In genomic region chr7:157253850-157254249, GRCh38 we compare ENCODE assay signal across 12 cellular contexts.
A peak's percentile ranks its signal among the peaks of the same experiment; 100 is the strongest.
DNase-seq lines count a peak whose midpoint lies in the region; ATAC-seq and TF ChIP-seq lines count a peak whose summit lies in the region.
"Had no signal": no experiment of that assay in that cellular context is flagged by ENCODE, and none has a peak within 500 bp of the region (broad histone marks: within the 10 kb centered on the region; RNA-seq: fewer than 3 reads in every experiment).

No MANE protein-coding gene starts in this region.

- no peak overlapping the region for H3K27ac ChIP-seq in endodermal cell (ENCODE audit: low read depth, low read length)

- H3K36me3 ChIP-seq in endodermal cell (ENCODE audit: control insufficient read depth, insufficient read depth, low read length) = peaks cover 62% of the 10 kb centered on the region

- no peak overlapping the region for H3K9ac ChIP-seq in endodermal cell (ENCODE audit: extremely low read depth, low read length, poor library complexity, severe bottlenecking)

- H3K4me1 ChIP-seq in endodermal cell (ENCODE audit: control insufficient read depth, insufficient read depth, low read length) = peaks cover 10% of the 10 kb centered on the region

- H3K9me3 Mint-ChIP-seq in endodermal cell = no peaks in the 10 kb centered on the region
- H3K9me3 Mint-ChIP-seq in natural killer cell treated with Interleukin-12 subunit alpha and Interleukin-12 subunit beta and Interleukin-15 and Interleukin-18, amount 100 ng/mL, for 72 hours = no peaks in the 10 kb centered on the region
- H3K9me3 Mint-ChIP-seq: activated CD8-positive, alpha-beta T cell treated with anti-CD3 and anti-CD28 coated beads for 36 hours; stimulated activated effector memory CD8-positive, alpha-beta T cell treated with anti-CD3 and anti-CD28 coated beads, Interleukin-12 subunit alpha, Interleukin-12 subunit beta, amount 100 ng/mL, for 72 hours had no signal

- DNase-seq in DMS79 treated with DMSO at 0.1 percent for 48 hours (lab: John Stamatoyannopoulos, UW) = peak; percentile 94
- peak; percentile 63 for DNase-seq in NCI-H2171 treated with DMSO at 0.1 percent for 48 hours (lab: John Stamatoyannopoulos, UW)
- peak; percentile 38 for DNase-seq in endodermal cell
- peak in 35 of 56 donors; percentile 7 to 77 (median 26) for DNase-seq in nucleus accumbens (lab: John Stamatoyannopoulos, UW)
- DNase-seq in SKM-1 (lab: John Stamatoyannopoulos, UW; ENCODE audit: unreplicated experiment) = no peak
- no peak for DNase-seq in natural killer cell treated with Interleukin-12 subunit alpha and Interleukin-12 subunit beta and Interleukin-15 and Interleukin-18, amount 100 ng/mL, for 72 hours (ENCODE audit: low spot score)
- DNase-seq in central memory CD4-positive, alpha-beta T cell = no peak
- DNase-seq: activated CD8-positive, alpha-beta T cell treated with anti-CD3 and anti-CD28 coated beads for 36 hours; GOT3; MM.1S had no signal

- no peak for TF ChIP-seq CTCF in endodermal cell (conservative IDR thresholded peaks at IDR 0.05)

- H3K27ac Mint-ChIP-seq in endodermal cell = no peak overlapping the region
- no peak overlapping the region for H3K27ac Mint-ChIP-seq in natural killer cell treated with Interleukin-12 subunit alpha and Interleukin-12 subunit beta and Interleukin-15 and Interleukin-18, amount 100 ng/mL, for 72 hours
- H3K27ac Mint-ChIP-seq: activated CD8-positive, alpha-beta T cell treated with anti-CD3 and anti-CD28 coated beads for 36 hours; stimulated activated effector memory CD8-positive, alpha-beta T cell treated with anti-CD3 and anti-CD28 coated beads, Interleukin-12 subunit alpha, Interleukin-12 subunit beta, amount 100 ng/mL, for 72 hours had no signal

- no peaks in the 10 kb centered on the region for H3K27me3 Mint-ChIP-seq in endodermal cell (ENCODE audit: insufficient read depth)
- H3K27me3 Mint-ChIP-seq in natural killer cell treated with Interleukin-12 subunit alpha and Interleukin-12 subunit beta and Interleukin-15 and Interleukin-18, amount 100 ng/mL, for 72 hours = no peaks in the 10 kb centered on the region
- H3K27me3 Mint-ChIP-seq: activated CD8-positive, alpha-beta T cell treated with anti-CD3 and anti-CD28 coated beads for 36 hours had no signal

- no peak overlapping the region for H3K4me3 ChIP-seq in endodermal cell (ENCODE audit: low read length)

- no peak overlapping the region for H3K4me3 Mint-ChIP-seq in endodermal cell
- no peak overlapping the region for H3K4me3 Mint-ChIP-seq in natural killer cell treated with Interleukin-12 subunit alpha and Interleukin-12 subunit beta and Interleukin-15 and Interleukin-18, amount 100 ng/mL, for 72 hours
- H3K4me3 Mint-ChIP-seq: activated CD8-positive, alpha-beta T cell treated with anti-CD3 and anti-CD28 coated beads for 36 hours; stimulated activated effector memory CD8-positive, alpha-beta T cell treated with anti-CD3 and anti-CD28 coated beads, Interleukin-12 subunit alpha, Interleukin-12 subunit beta, amount 100 ng/mL, for 72 hours had no signal

- H3K9me3 ChIP-seq in endodermal cell (ENCODE audit: control insufficient read depth, low read length) = no peaks in the 10 kb centered on the region

- WGBS in endodermal cell (ENCODE audit: insufficient coverage in 1 of 2, insufficient read length in 1 of 2), 2 experiments = 97% methylated on average over 11 of the region's 11 CpGs

- peaks cover 20% of the 10 kb centered on the region for H3K4me1 Mint-ChIP-seq in endodermal cell
- peaks cover 0 to 4% of the 10 kb centered on the region in 2 donors for H3K4me1 Mint-ChIP-seq in natural killer cell treated with Interleukin-12 subunit alpha and Interleukin-12 subunit beta and Interleukin-15 and Interleukin-18, amount 100 ng/mL, for 72 hours (ENCODE audit: low read depth in 2 of 2)
- H3K4me1 Mint-ChIP-seq: stimulated activated effector memory CD8-positive, alpha-beta T cell treated with anti-CD3 and anti-CD28 coated beads, Interleukin-12 subunit alpha, Interleukin-12 subunit beta, amount 100 ng/mL, for 72 hours had no signal

- peaks cover 66% of the 10 kb centered on the region for H3K36me3 Mint-ChIP-seq in endodermal cell (ENCODE audit: low read depth)
- peaks cover 4% of the 10 kb centered on the region for H3K36me3 Mint-ChIP-seq in natural killer cell treated with Interleukin-12 subunit alpha and Interleukin-12 subunit beta and Interleukin-15 and Interleukin-18, amount 100 ng/mL, for 72 hours

- H3K27me3 ChIP-seq in endodermal cell (ENCODE audit: control insufficient read depth, insufficient read depth, low read length, poor library complexity, severe bottlenecking) = no peaks in the 10 kb centered on the region

- ATAC-seq in HG03354 (IDR thresholded peaks at IDR 0.05; ENCODE audit: poor library complexity, severe bottlenecking, unreplicated experiment) = no peak
- no peak for ATAC-seq in natural killer cell treated with Interleukin-12 subunit alpha and Interleukin-12 subunit beta and Interleukin-15 and Interleukin-18, amount 100 ng/mL, for 72 hours
- ATAC-seq: activated CD8-positive, alpha-beta T cell treated with anti-CD3 and anti-CD28 coated beads for 36 hours; stimulated activated effector memory CD8-positive, alpha-beta T cell treated with anti-CD3 and anti-CD28 coated beads, Interleukin-12 subunit alpha, Interleukin-12 subunit beta, amount 100 ng/mL, for 72 hours had no signal

Comparison
In these comparisons a context has a peak if more than half of its experiments do, and no peak if none do; other contexts are left out.
1. DNase-seq: peak in DMS79 treated with DMSO at 0.1 percent for 48 hours (single experiment), NCI-H2171 treated with DMSO at 0.1 percent for 48 hours (single experiment), endodermal cell (single experiment) and nucleus accumbens (35 of 56); none in SKM-1 (single experiment), natural killer cell treated with Interleukin-12 subunit alpha and Interleukin-12 subunit beta and Interleukin-15 and Interleukin-18, amount 100 ng/mL, for 72 hours (single experiment) and central memory CD4-positive, alpha-beta T cell (single experiment).